In the genomic region with DNA sequence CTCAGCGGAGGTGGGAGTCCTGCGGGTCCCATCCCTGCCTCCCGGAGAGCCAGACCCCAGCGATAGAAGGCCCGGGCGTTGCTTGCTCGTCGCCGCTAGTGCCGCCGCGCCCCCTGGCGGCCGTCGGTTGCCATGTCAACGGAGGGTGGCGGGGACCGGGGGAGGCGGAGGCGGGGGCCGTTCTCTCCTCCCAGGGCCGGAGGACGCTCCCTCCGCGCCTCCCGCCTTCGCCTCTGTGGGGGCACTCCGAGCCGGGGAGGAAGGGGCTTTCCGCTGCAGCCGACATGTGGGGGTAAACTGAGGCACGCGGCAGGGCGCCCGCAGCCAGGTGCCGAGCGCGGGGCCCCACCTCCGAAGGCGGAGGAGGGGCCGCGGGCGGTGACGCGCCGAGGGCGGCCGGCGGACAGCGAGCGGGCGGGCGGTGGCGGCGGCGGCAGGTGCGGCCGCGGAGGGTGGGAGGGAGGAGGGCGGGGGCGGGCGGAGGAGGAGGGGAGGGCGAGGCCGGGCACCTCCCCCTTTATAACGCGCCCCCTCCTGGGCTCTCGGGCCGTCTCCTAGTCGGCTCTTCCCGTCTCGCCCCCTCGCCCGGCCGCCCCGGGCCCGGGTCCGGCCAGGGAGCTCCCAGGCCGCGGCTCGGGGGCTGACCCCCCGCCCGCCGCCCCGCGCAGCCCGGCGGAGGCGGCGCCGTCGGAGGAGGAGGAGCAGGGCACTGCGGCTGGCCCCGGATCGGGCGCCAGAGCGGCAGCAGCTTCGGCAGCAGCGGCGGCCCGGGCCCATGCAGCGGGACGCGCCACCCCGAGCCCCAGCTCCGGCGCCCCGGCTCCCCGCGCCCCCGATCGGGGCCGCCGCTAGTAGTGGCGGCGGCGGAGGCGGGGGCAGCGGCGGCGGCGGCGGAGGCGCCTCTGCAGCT, we compare ENCODE assay signal across 8 cellular contexts. TPM values are rescaled to one million over a fixed set of nuclear protein-coding genes. Genes with fewer than 3 reads are reported as not detected.
DNase-seq lines count a peak whose midpoint lies in the region; ATAC-seq, FAIRE-seq and TF ChIP-seq lines count a peak whose summit lies in the region.

No MANE protein-coding gene starts in this region.

- TF ChIP-seq POLR2A in GM12892 (IDR thresholded peaks at IDR 0.05; ENCODE audit: low read depth, low read length) (peak; percentile 5; the same call in 1 of the 2 replicates), uterus (IDR thresholded peaks at IDR 0.05) (no peak)

- H3K4me3 Mint-ChIP-seq in T-helper 17 cell = peak overlapping the region; percentile 91

- no peaks in the 10 kb centered on the region for H3K27me3 ChIP-seq in uterus

- peak overlapping the region; percentile 96 to 99 for H3K27ac ChIP-seq in uterus

- intact Hi-C loops in left ventricle myocardium superior (cut with micrococcal nuclease) = loop anchor here (10.0 kb wide), 1 partner anchor 90 kb away; a partner anchor contains a TSS
- intact Hi-C loops in uterus (cut with DNase I; ENCODE audit: low total_unique reads) = no loop called here

- no peaks in the 10 kb centered on the region for H3K36me3 ChIP-seq in uterus

- no peaks in the 10 kb centered on the region for H3K27me3 Mint-ChIP-seq in T-helper 17 cell

- no peaks in the 10 kb centered on the region for H3K9me3 ChIP-seq in T-helper 17 cell (ENCODE audit: control insufficient read depth, low read length, poor library complexity, severe bottlenecking)
- H3K9me3 ChIP-seq in uterus = no peaks in the 10 kb centered on the region

- peaks cover 0 to 11% of the 10 kb centered on the region in 2 donors for H3K4me1 ChIP-seq in uterus

- DNase-seq in GM12892 (ENCODE audit: insufficient read length) (peak; percentile 87), NCI-H1417 (lab: John Stamatoyannopoulos, UW) (peak; percentile 73 to 99 (median 95)), T-helper 17 cell (peak; percentile 85 to 89 (median 85)), amygdala (lab: John Stamatoyannopoulos, UW) (peak in 54 of 56 donors; percentile 19 to 90 (median 73)), left ventricle myocardium superior (peak; percentile 93), putamen (ENCODE audit: low spot score) (peak; percentile 81), uterus (peak; percentile 89 to 92)

- FAIRE-seq in GM12892 (lab: Jason Lieb, UNC) = peak; percentile 88

- H3K27ac Mint-ChIP-seq in T-helper 17 cell = peak overlapping the region; percentile 95

- peaks cover 2% of the 10 kb centered on the region for H3K36me3 Mint-ChIP-seq in T-helper 17 cell (ENCODE audit: low read depth)

- ATAC-seq in HG02763 (IDR thresholded peaks at IDR 0.05; ENCODE audit: unreplicated experiment) (peak; percentile 46), T-helper 17 cell (peak; percentile 64), left ventricle myocardium superior (peak; percentile 76)

- peaks cover 45% of the 10 kb centered on the region for H3K4me1 Mint-ChIP-seq in T-helper 17 cell

- peak overlapping the region; percentile 89 to 93 for H3K4me3 ChIP-seq in uterus

- peak; percentile 89 to 97 (median 93) for TF ChIP-seq CTCF in uterus (IDR thresholded peaks at IDR 0.05)

RNA-seq across cellular contexts. Expression of a gene that starts 0.6 kb away (rescaled TPM):
- polyA plus RNA-seq in GM12892 (2012; ENCODE audit: missing spikeins) = 32.9 TPM
- 100 to 1,000 TPM; 107 to 123 TPM for total RNA-seq in T-helper 17 cell
- total RNA-seq in left ventricle myocardium superior = 48.4 TPM
- total RNA-seq in uterus = 100 to 1,000 TPM in 1 of 4 donors, 10 to 100 TPM in 3; 30.0 to 175 (median 77.4) TPM

RNA-seq across cellular contexts. Expression of a gene that starts 6.8 kb away (rescaled TPM):
- polyA plus RNA-seq in GM12892 (2012; ENCODE audit: missing spikeins) = 6.4 TPM
- total RNA-seq in T-helper 17 cell = 10 to 100 TPM; 15.9 to 27.2 TPM
- 18.3 TPM for total RNA-seq in left ventricle myocardium superior
- 10 to 100 TPM in 3 of 4 donors, 1 to 10 TPM in 1; 3.6 to 38.1 (median 19.8) TPM for total RNA-seq in uterus

RNA-seq across cellular contexts. Expression of a gene that starts 17.4 kb away (rescaled TPM):
- polyA plus RNA-seq in GM12892 (2012; ENCODE audit: missing spikeins) = 43.4 TPM
- total RNA-seq in T-helper 17 cell (10 to 100 TPM; 71.2 to 80.6 TPM), left ventricle myocardium superior (31.9 TPM), uterus (100 to 1,000 TPM in 1 of 4 donors, 10 to 100 TPM in 3; 11.5 to 128 (median 46.6) TPM)

RNA-seq across cellular contexts. Expression of a gene that starts 50.2 kb away (rescaled TPM):
- 4.7 TPM for polyA plus RNA-seq in GM12892 (2012; ENCODE audit: missing spikeins)
- 10 to 100 TPM in 1 of 2 donors, 1 to 10 TPM in 1; 9.4 to 10.5 TPM for total RNA-seq in T-helper 17 cell
- 3.6 TPM for total RNA-seq in left ventricle myocardium superior
- 10 to 100 TPM in 2 of 4 donors, 1 to 10 TPM in 2; 2.0 to 73.8 (median 7.0) TPM for total RNA-seq in uterus

Comparison
In these comparisons a context has a peak if more than half of its experiments do, and no peak if none do; other contexts are left out.
1. Peak in every context shown above with its lines: DNase-seq, ATAC-seq, H3K4me3 ChIP-seq and H3K27ac ChIP-seq.